19 cellular contexts compared by ENCODE assay signal in genomic region chr5:21145376-21145775, GRCh38.
DNase-seq lines count a peak whose midpoint lies in the region; ATAC-seq and TF ChIP-seq lines count a peak whose summit lies in the region.
"Had no signal": no experiment of that assay in that cellular context is flagged by ENCODE, and none has a peak within 500 bp of the region (broad histone marks: within the 10 kb centered on the region; RNA-seq: fewer than 3 reads in every experiment).

No MANE protein-coding gene starts in this region.

- H3K4me3 Mint-ChIP-seq in GM23338 = no peak overlapping the region
- H3K4me3 Mint-ChIP-seq: CD8-positive, alpha-beta memory T cell; T-cell had no signal

- H3K4me1 ChIP-seq in GM23338 (ENCODE audit: insufficient read depth) = no peaks in the 10 kb centered on the region
- H3K4me1 ChIP-seq: BLaER1 treated with 17β-estradiol and CSF1 and Interleukin-3, amounts not matched to agents 10 nM and 100 nM had no signal

- H3K27me3 ChIP-seq in GM23338 (ENCODE audit: insufficient read depth) = no peaks in the 10 kb centered on the region
- H3K27me3 ChIP-seq in SU-DHL-6 (ENCODE audit: low read length) = no peaks in the 10 kb centered on the region
- H3K27me3 ChIP-seq: BLaER1 treated with 17β-estradiol and CSF1 and Interleukin-3, amounts not matched to agents 10 nM and 100 nM had no signal

- no peaks in the 10 kb centered on the region for H4K20me1 ChIP-seq in GM23338 (replicated peaks; ENCODE audit: insufficient read depth)
- H4K20me1 ChIP-seq in SU-DHL-6 (ENCODE audit: low read depth, low read length) = no peaks in the 10 kb centered on the region
- H4K20me1 ChIP-seq: BLaER1 treated with 17β-estradiol and CSF1 and Interleukin-3, amounts not matched to agents 10 nM and 100 nM had no signal

- H3K79me2 ChIP-seq in GM23338 (replicated peaks; ENCODE audit: insufficient read depth) = no peaks in the 10 kb centered on the region
- no peaks in the 10 kb centered on the region for H3K79me2 ChIP-seq in SU-DHL-6 (ENCODE audit: insufficient read depth, low read length)

- H3K9me3 ChIP-seq in SU-DHL-6 (ENCODE audit: insufficient read depth, low read length) = no peaks in the 10 kb centered on the region; the same call in 1 of the 2 replicates
- H3K9me3 ChIP-seq: SK-N-SH had no signal

- H3K4me2 ChIP-seq in GM23338 (no peak overlapping the region), SU-DHL-6 (ENCODE audit: low read depth, low read length, poor library complexity, severe bottlenecking) (no peak overlapping the region)
- H3K4me2 ChIP-seq: BLaER1 treated with 17β-estradiol and CSF1 and Interleukin-3, amounts not matched to agents 10 nM and 100 nM; SK-N-SH had no signal

- H3K27ac ChIP-seq in GM23338 (ENCODE audit: low read depth) (no peak overlapping the region), SU-DHL-6 (ENCODE audit: low read depth, low read length) (no peak overlapping the region)
- H3K27ac ChIP-seq: BLaER1 treated with 17β-estradiol and CSF1 and Interleukin-3, amounts not matched to agents 10 nM and 100 nM; GM23248 had no signal

- H3K9ac ChIP-seq in SU-DHL-6 (ENCODE audit: low read length) = no peak overlapping the region
- H3K9ac ChIP-seq: BLaER1 treated with 17β-estradiol and CSF1 and Interleukin-3, amounts not matched to agents 10 nM and 100 nM; GM23248; SK-N-SH had no signal

- H3K9me3 Mint-ChIP-seq in GM23338 = no peaks in the 10 kb centered on the region

- no peak overlapping the region for H3K27ac Mint-ChIP-seq in GM23338
- H3K27ac Mint-ChIP-seq: CD8-positive, alpha-beta memory T cell; T-cell had no signal

- no peaks in the 10 kb centered on the region for H3K36me3 ChIP-seq in GM23338 (ENCODE audit: insufficient read depth)
- no peaks in the 10 kb centered on the region for H3K36me3 ChIP-seq in SU-DHL-6 (ENCODE audit: low read length)
- H3K36me3 ChIP-seq: BLaER1 treated with 17β-estradiol and CSF1 and Interleukin-3, amounts not matched to agents 10 nM and 100 nM had no signal

- in situ Hi-C loops in G401 (cut with HindIII; ENCODE audit: low sequenced_read_pairs) = no loop called here

- ATAC-seq in GM23338 = no peak
- ATAC-seq: K562, T-cell had no signal

- H3K27me3 Mint-ChIP-seq in GM23338 (ENCODE audit: insufficient read depth, low read depth, poor library complexity) = peaks cover 4% of the 10 kb centered on the region
- H3K27me3 Mint-ChIP-seq: CD8-positive, alpha-beta memory T cell; T-cell had no signal

- H3K4me1 Mint-ChIP-seq in GM23338 = no peaks in the 10 kb centered on the region
- H3K4me1 Mint-ChIP-seq: CD8-positive, alpha-beta memory T cell; T-cell had no signal

- H3K9me2 ChIP-seq in GM23338 (ENCODE audit: insufficient read depth) (no peaks in the 10 kb centered on the region), SU-DHL-6 (replicated peaks; ENCODE audit: insufficient read depth, low read length) (no peaks in the 10 kb centered on the region)
- H3K9me2 ChIP-seq: SK-N-SH had no signal

- no peaks in the 10 kb centered on the region for H3F3A ChIP-seq in GM23338 (replicated peaks; ENCODE audit: low read depth)
- no peaks in the 10 kb centered on the region for H3F3A ChIP-seq in SU-DHL-6 (ENCODE audit: insufficient read depth)

- no peak for TF ChIP-seq CTCF in GM23338 (conservative IDR thresholded peaks at IDR 0.05; ENCODE audit: low read depth in 2 of 2)
- TF ChIP-seq CTCF in SU-DHL-6 (IDR thresholded peaks at IDR 0.05; ENCODE audit: insufficient read depth, low read length, poor library complexity, severe bottlenecking) = no peak

- H3K36me3 Mint-ChIP-seq in GM23338 (ENCODE audit: low read depth) = no peaks in the 10 kb centered on the region
- H3K36me3 Mint-ChIP-seq: CD8-positive, alpha-beta memory T cell; T-cell had no signal

- DNase-seq in DMS53 (lab: John Stamatoyannopoulos, UW) = peak; percentile 77
- DNase-seq in GM23338 (ENCODE audit: low spot score) = no peak
- DNase-seq in glomerular visceral epithelial cell (ENCODE audit: extremely low spot score) = peak; percentile 11
- DNase-seq in Kasumi-1 (lab: John Stamatoyannopoulos, UW) = no peak
- no peak for DNase-seq in COR-L47 (lab: John Stamatoyannopoulos, UW)
- no peak for DNase-seq in G401 (ENCODE audit: low spot score)
- DNase-seq: CD8-positive, alpha-beta memory T cell; GM23248; NCI-H1417; NCI-H187; NCI-H2107; NCI-H526 treated with DMSO at 0.1 percent for 48 hours; NK-92 treated with Interleukin-12 subunit alpha and Interleukin-12 subunit beta, amount 100 ng/mL, for 24 hours; SHP77; SK-N-SH; T-cell had no signal

- H3K4me3 ChIP-seq in GM23338 (no peak overlapping the region), SU-DHL-6 (ENCODE audit: insufficient read depth, low read length, poor library complexity, severe bottlenecking) (no peak overlapping the region)
- H3K4me3 ChIP-seq: BLaER1 treated with 17β-estradiol and CSF1 and Interleukin-3, amounts not matched to agents 10 nM and 100 nM; GM23248; K562 had no signal

- H2AFZ ChIP-seq in GM23338 = peak overlapping the region; percentile 72
- H2AFZ ChIP-seq in SU-DHL-6 (ENCODE audit: low read depth, low read length, severe bottlenecking) = peak overlapping the region; percentile 26
- H2AFZ ChIP-seq: GM23248 had no signal

TF ChIP-seq in GM23338, 12 proteins besides CTCF, POLR2A, EP300 and RAD21 (continues in another document):
- TF ChIP-seq EZH2phosphoT487 (IDR thresholded peaks at IDR 0.05; ENCODE audit: unreplicated experiment) = no peak
- TF ChIP-seq STAT1 (IDR thresholded peaks at IDR 0.05; ENCODE audit: unreplicated experiment) = no peak
- TF ChIP-seq NANOG (IDR thresholded peaks at IDR 0.05; ENCODE audit: borderline replicate concordance) = no peak
- no peak for TF ChIP-seq JUNB (IDR thresholded peaks at IDR 0.05; ENCODE audit: unreplicated experiment)
- TF ChIP-seq POLR2AphosphoS5 (IDR thresholded peaks at IDR 0.05; ENCODE audit: low read depth) = no peak
- no peak for TF ChIP-seq ZNF331 (CRISPR knock-in tag; IDR thresholded peaks at IDR 0.05; ENCODE audit: low read depth)
- TF ChIP-seq ZNF114 (CRISPR knock-in tag; IDR thresholded peaks at IDR 0.05) = no peak
- no peak for TF ChIP-seq ZNF462 (CRISPR knock-in tag; IDR thresholded peaks at IDR 0.05)
- TF ChIP-seq CREB1 (CRISPR knock-in tag; IDR thresholded peaks at IDR 0.05; ENCODE audit: low read depth) = no peak
- no peak for TF ChIP-seq EZH2 (IDR thresholded peaks at IDR 0.05; ENCODE audit: low read depth, unreplicated experiment)

Comparison
In these comparisons a context has a peak if more than half of its experiments do, and no peak if none do; other contexts are left out.
1. DNase-seq: peak in DMS53 (single experiment) and glomerular visceral epithelial cell (single experiment); none in GM23338 (single experiment), Kasumi-1 (0 of 2), COR-L47 (single experiment) and G401 (single experiment).